ENCODE assay signal across 11 cellular contexts in the genomic region with DNA sequence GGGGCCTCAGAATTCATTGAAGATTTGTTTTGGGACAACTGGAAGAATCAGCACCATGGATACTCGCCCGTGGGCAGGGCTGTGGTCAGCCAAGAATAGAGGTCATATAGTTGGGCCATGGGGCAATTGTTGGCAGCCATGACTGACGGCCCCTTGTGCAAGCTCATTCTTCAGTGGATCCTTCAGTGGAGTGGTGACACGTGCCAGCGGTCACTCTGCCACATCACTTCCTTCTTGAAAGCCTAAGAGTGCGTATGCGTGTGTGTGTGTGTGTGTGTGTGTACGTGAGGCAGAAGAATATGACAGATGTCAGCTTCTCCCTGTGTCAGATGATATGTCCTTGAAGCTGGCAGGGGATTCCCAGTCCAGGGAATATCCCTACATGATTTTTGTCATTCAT. TPM values are rescaled to one million over a fixed set of nuclear protein-coding genes. Genes with fewer than 3 reads are reported as not detected.
DNase-seq lines count a peak whose midpoint lies in the region; TF ChIP-seq lines count a peak whose summit lies in the region.
"Had no signal": no experiment of that assay in that cellular context is flagged by ENCODE, and none has a peak within 500 bp of the region (broad histone marks: within the 10 kb centered on the region; RNA-seq: fewer than 3 reads in every experiment).

No MANE protein-coding gene starts in this region.

- H3K36me3 ChIP-seq in esophagus squamous epithelium = peaks cover 0 to 56% (median 0%) of the 10 kb centered on the region in 3 donors

- no peak overlapping the region for H3K27ac ChIP-seq in esophagus squamous epithelium
- H3K27ac ChIP-seq: body of pancreas had no signal

- no peaks in the 10 kb centered on the region for H3K27me3 ChIP-seq in esophagus squamous epithelium
- H3K27me3 ChIP-seq: body of pancreas had no signal

- no peak for TF ChIP-seq POLR2A in esophagus squamous epithelium (IDR thresholded peaks at IDR 0.05)

- WGBS in esophagus squamous epithelium, 2 donors = 85 to 89% methylated on average over 8 of the region's 8 CpGs

- intact Hi-C loops in esophagus squamous epithelium (cut with DNase I) = no loop called here

- peaks cover 5% of the 10 kb centered on the region for H3K27me3 Mint-ChIP-seq in glutamatergic neuron (ENCODE audit: unreplicated experiment)
- H3K27me3 Mint-ChIP-seq in neural crest cell (ENCODE audit: low read depth) = peaks cover 9% of the 10 kb centered on the region

- H3K9me3 Mint-ChIP-seq in glutamatergic neuron (ENCODE audit: unreplicated experiment) = peaks cover 3% of the 10 kb centered on the region
- H3K9me3 Mint-ChIP-seq in neural crest cell = no peaks in the 10 kb centered on the region

- peak; percentile 96 for DNase-seq in CD1c-positive myeloid dendritic cell (ENCODE audit: extremely low spot score)
- DNase-seq in NCI-H524 treated with DMSO at 0.1 percent for 48 hours (lab: John Stamatoyannopoulos, UW) = peak; percentile 31
- no peak for DNase-seq in glutamatergic neuron
- DNase-seq in neural crest cell (ENCODE audit: low read depth, low spot score) = no peak
- no peak for DNase-seq in esophagus squamous epithelium (lab: John Stamatoyannopoulos, UW)
- no peak for DNase-seq in activated CD8-positive, alpha-beta memory T cell treated with anti-CD3 and anti-CD28 coated beads, Interleukin-2, amount 50 U/mL, for 4 hours
- no peak for DNase-seq in NCI-H146 treated with DMSO at 0.1 percent for 48 hours (lab: John Stamatoyannopoulos, UW; ENCODE audit: unreplicated experiment)
- DNase-seq in NCI-H2081 treated with DMSO at 0.1 percent for 48 hours (lab: John Stamatoyannopoulos, UW) = no peak
- DNase-seq: DMS 273 treated with DMSO at 0.1 percent for 48 hours had no signal

- no peaks in the 10 kb centered on the region for H3K9me3 ChIP-seq in esophagus squamous epithelium
- H3K9me3 ChIP-seq: body of pancreas had no signal

- no peak overlapping the region for H3K4me3 Mint-ChIP-seq in glutamatergic neuron (ENCODE audit: unreplicated experiment)
- peak overlapping the region; percentile 27 for H3K4me3 Mint-ChIP-seq in neural crest cell

- peak overlapping the region; percentile 36 for H3K27ac Mint-ChIP-seq in glutamatergic neuron (ENCODE audit: unreplicated experiment)
- H3K27ac Mint-ChIP-seq in neural crest cell (ENCODE audit: unreplicated experiment) = no peak overlapping the region

- no peak overlapping the region for H3K4me3 ChIP-seq in esophagus squamous epithelium
- H3K4me3 ChIP-seq: body of pancreas, smooth muscle cell had no signal

- H3K36me3 Mint-ChIP-seq in glutamatergic neuron (ENCODE audit: unreplicated experiment) (peaks cover 3% of the 10 kb centered on the region), neural crest cell (ENCODE audit: low read depth) (peaks cover 15% of the 10 kb centered on the region)

- peaks cover 4 to 28% (median 23%) of the 10 kb centered on the region in 3 donors for H3K4me1 ChIP-seq in esophagus squamous epithelium

- H3K4me1 Mint-ChIP-seq in glutamatergic neuron (ENCODE audit: low read depth, unreplicated experiment) (peaks cover 10% of the 10 kb centered on the region), neural crest cell (peaks cover 3% of the 10 kb centered on the region)

- no peak for TF ChIP-seq CTCF in glutamatergic neuron (IDR thresholded peaks at IDR 0.05; ENCODE audit: partially characterized antibody, unreplicated experiment)
- no peak for TF ChIP-seq CTCF in neural crest cell (conservative IDR thresholded peaks at IDR 0.05)
- no peak for TF ChIP-seq CTCF in esophagus squamous epithelium (IDR thresholded peaks at IDR 0.05)

RNA-seq across cellular contexts. Expression of a gene that starts 1.8 kb away (rescaled TPM):
- 13.1 TPM for total RNA-seq in glutamatergic neuron (ENCODE audit: unreplicated experiment)
- total RNA-seq in neural crest cell = 10.7 and 10.8 TPM in 2 replicates
- 1 to 10 TPM; 1.6 to 6.5 (median 4.8) TPM for total RNA-seq in esophagus squamous epithelium

Comparison
In these comparisons a context has a peak if more than half of its experiments do, and no peak if none do; other contexts are left out.
1. DNase-seq: peak in CD1c-positive myeloid dendritic cell (single experiment) and NCI-H524 treated with DMSO at 0.1 percent for 48 hours (single experiment); none in glutamatergic neuron (single experiment), neural crest cell (single experiment), esophagus squamous epithelium (single experiment), activated CD8-positive, alpha-beta memory T cell treated with anti-CD3 and anti-CD28 coated beads, Interleukin-2, amount 50 U/mL, for 4 hours (single experiment), NCI-H146 treated with DMSO at 0.1 percent for 48 hours (single experiment) and NCI-H2081 treated with DMSO at 0.1 percent for 48 hours (single experiment).